Comparison of ENCODE assay signal across 9 cellular contexts in the genomic region with DNA sequence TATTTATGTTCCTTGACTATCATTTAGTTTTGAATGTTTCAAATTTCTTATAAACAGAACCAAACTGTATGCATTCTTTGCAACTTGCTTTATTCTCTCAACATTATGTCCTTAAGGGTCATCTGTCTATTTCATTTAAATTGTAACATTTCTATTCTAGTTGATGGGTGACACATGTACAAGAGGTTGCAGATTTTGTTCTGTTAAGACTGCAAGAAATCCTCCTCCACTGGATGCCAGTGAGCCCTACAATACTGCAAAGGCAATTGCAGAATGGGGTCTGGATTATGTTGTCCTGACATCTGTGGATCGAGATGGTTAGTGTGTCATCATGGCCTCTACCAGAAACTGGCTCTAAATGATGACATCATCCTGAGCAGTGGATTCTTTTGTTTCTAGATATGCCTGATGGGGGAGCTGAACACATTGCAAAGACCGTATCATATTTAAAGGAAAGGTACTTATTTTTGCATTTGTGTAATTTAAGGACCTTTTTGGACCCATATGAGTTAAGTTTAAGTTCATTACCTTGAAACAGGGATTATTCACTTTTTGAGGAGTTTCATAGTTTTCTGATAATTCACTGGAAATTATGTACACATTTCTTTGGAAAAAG. TPM values are rescaled to one million over a fixed set of nuclear protein-coding genes. Genes with fewer than 3 reads are reported as not detected.
DNase-seq lines count a peak whose midpoint lies in the region; ATAC-seq, FAIRE-seq and TF ChIP-seq lines count a peak whose summit lies in the region.
"Had no signal": no experiment of that assay in that cellular context is flagged by ENCODE, and none has a peak within 500 bp of the region (broad histone marks: within the 10 kb centered on the region; RNA-seq: fewer than 3 reads in every experiment).

No MANE protein-coding gene starts in this region.

- peak overlapping the region; percentile 83 for H3K4me2 ChIP-seq in A549

- WGBS in A549 (ENCODE audit: missing lambda C conversion rate): 0% methylated on average over 2 of the region's 2 CpGs

- DNase-seq in A549 (ENCODE audit: low read depth in 1 of 2, low spot score in 1 of 2) (peak; percentile 62 to 82), GM13977 (ENCODE audit: low spot score) (peak; percentile 36), RWPE1 (ENCODE audit: low spot score) (peak; percentile 30), fibroblast of gingiva (ENCODE audit: low read depth) (peak; percentile 59), ascending aorta (ENCODE audit: low spot score in 2 of 2) (no peak)
- DNase-seq: right lobe of liver had no signal

- TF ChIP-seq CTCF in A549 (IDR thresholded peaks at IDR 0.05) (peak; percentile 38), GM13977 (IDR thresholded peaks at IDR 0.05; ENCODE audit: extremely low read depth, insufficient read depth, missing control alignments) (no peak), RWPE1 (conservative IDR thresholded peaks at IDR 0.05; ENCODE audit: low read depth) (no peak), ascending aorta (IDR thresholded peaks at IDR 0.05) (no peak)

- H3K27me3 ChIP-seq in ascending aorta: no peaks in the 10 kb centered on the region
- H3K27me3 ChIP-seq: right lobe of liver had no signal

- H3K9me3 ChIP-seq in A549: no peaks in the 10 kb centered on the region
- no peaks in the 10 kb centered on the region for H3K9me3 ChIP-seq in ascending aorta
- H3K9me3 ChIP-seq: right lobe of liver had no signal

- CTCF ChIA-PET in A549 (lab: Yijun Ruan, JAX) (interaction anchor here (0.8 to 1.6 kb wide), 4 partner anchors 43 to 160 kb away, joined by 3 to 5 read pairs (median 4); no protein-coding TSS in a partner anchor), RWPE1 (lab: Yijun Ruan, JAX) (no interaction called here)

- intact Hi-C loops in ascending aorta (cut with DNase I): no loop called here

- peaks cover 9 to 27% of the 10 kb centered on the region in 2 donors for H3K36me3 ChIP-seq in ascending aorta

- TF ChIP-seq EP300 in A549 (IDR thresholded peaks at IDR 0.05): no peak

- H3K4me3 ChIP-seq in A549: no peak overlapping the region
- no peak overlapping the region for H3K4me3 ChIP-seq in ascending aorta
- H3K4me3 ChIP-seq: right lobe of liver had no signal

- TF ChIP-seq POLR2A in A549 (IDR thresholded peaks at IDR 0.05; ENCODE audit: low read length): no peak

- POLR2A ChIA-PET in A549 (lab: Yijun Ruan, JAX) (interaction anchor here (2.7 kb wide), 1 partner anchor 62 kb away, joined by 17 read pairs; the partner anchor contains the start of gene UGDH), RWPE1 (lab: Yijun Ruan, JAX; ENCODE audit: low non-redundant PET) (no interaction called here)

- no peak for FAIRE-seq in A549 (lab: Jason Lieb, UNC)

- TF ChIP-seq RAD21 in A549 (conservative IDR thresholded peaks at IDR 0.05 in 1 of 2, IDR thresholded peaks at IDR 0.05 in 1 of 2): peak; percentile 34 to 41; a peak in 2 of 5 replicates

- peaks cover 51% of the 10 kb centered on the region for H3K4me1 ChIP-seq in A549
- H3K4me1 ChIP-seq in ascending aorta: peaks cover 0 to under 1% of the 10 kb centered on the region in 2 donors

- ATAC-seq in A549 (peak; percentile 85 to 96), HG03039 (IDR thresholded peaks at IDR 0.05; ENCODE audit: unreplicated experiment) (no peak), HG02763 (IDR thresholded peaks at IDR 0.05; ENCODE audit: unreplicated experiment) (no peak), HG03159 (IDR thresholded peaks at IDR 0.05; ENCODE audit: unreplicated experiment) (no peak)

- H3K27ac ChIP-seq in A549 (peak overlapping the region; percentile 89 to 92), RWPE1 (no peak overlapping the region), ascending aorta (no peak overlapping the region)

- in situ Hi-C loops in GM13977 (cut with MboI; ENCODE audit: low pct_unique_long_range_greater_than_20kb, low sequenced_read_pairs, unreplicated experiment): loop anchor here (25.0 kb wide), 1 partner anchor 847 kb away; no protein-coding TSS in a partner anchor

TF ChIP-seq in A549, 52 proteins besides CTCF, POLR2A, EP300 and RAD21:
- TF ChIP-seq NPAS2 (CRISPR knock-in tag; IDR thresholded peaks at IDR 0.05; ENCODE audit: borderline replicate concordance): no peak
- no peak for TF ChIP-seq TP53 (CRISPR knock-in tag; IDR thresholded peaks at IDR 0.05)
- no peak for TF ChIP-seq EHF (CRISPR knock-in tag; IDR thresholded peaks at IDR 0.05)
- TF ChIP-seq CEBPB (IDR thresholded peaks at IDR 0.05): 0 out of 4 replicates have a peak, but pooled peaks of 1 of the 2 experiments have one; percentile 11
- TF ChIP-seq FOSL2 (IDR thresholded peaks at IDR 0.05): no peak
- peak; percentile 78 for TF ChIP-seq FOSL2 (CRISPR knock-in tag; IDR thresholded peaks at IDR 0.05)
- no peak for TF ChIP-seq HOXB5 (CRISPR knock-in tag; IDR thresholded peaks at IDR 0.05)
- TF ChIP-seq KDM5A (IDR thresholded peaks at IDR 0.05): no peak
- no peak for TF ChIP-seq RNF2 (IDR thresholded peaks at IDR 0.05; ENCODE audit: borderline replicate concordance, low read depth)
- TF ChIP-seq FOSB (CRISPR knock-in tag; IDR thresholded peaks at IDR 0.05): no peak
- TF ChIP-seq RARB (CRISPR knock-in tag; IDR thresholded peaks at IDR 0.05): no peak
- TF ChIP-seq SMC3 (IDR thresholded peaks at IDR 0.05): 0 out of 3 replicates have a peak, but pooled peaks have one; percentile 17
- 0 out of 2 replicates have a peak, but pooled peaks have one; percentile 16 for TF ChIP-seq MAX (IDR thresholded peaks at IDR 0.05)
- no peak for TF ChIP-seq MAZ (IDR thresholded peaks at IDR 0.05; ENCODE audit: borderline replicate concordance, low read depth, low read length)
- TF ChIP-seq HES2 (IDR thresholded peaks at IDR 0.05): no peak
- TF ChIP-seq JUN (IDR thresholded peaks at IDR 0.05): no peak
TF ChIP-seq in A549: peak in this region for 4.

RNA-seq across cellular contexts. Expression of gene LIAS, which starts 6.1 kb away (rescaled TPM):
- polyA plus RNA-seq in A549 (2011; rRNA removed): 16.0 and 22.3 TPM in 2 replicates
- polyA plus RNA-seq in A549 (2012; cell fraction: cytosol; rRNA removed): 7.5 and 8.6 TPM in 2 replicates
- polyA plus RNA-seq in A549 (2012; cell fraction: nucleus; rRNA removed): 3.2 and 4.7 TPM in 2 replicates
- 11.3 to 14.5 TPM (median 12.9 TPM) in 3 replicates for polyA plus RNA-seq in A549 (2017; fragmentation: RNase III; extraction: RNeasy Plus Mini Kit Qiagen cat#74134 plus additional on column Dnase treatment)
- 4.0 and 4.7 TPM in 2 replicates for polyA minus RNA-seq in A549 (2011; rRNA and poly(A)+ RNA removed)
- total RNA-seq in ascending aorta: 2.9 TPM

RNA-seq across cellular contexts. Expression of gene RPL9, which starts 6.3 kb away (rescaled TPM):
- polyA plus RNA-seq in A549 (2011; rRNA removed) (897 and 1,263 TPM in 2 replicates), A549 (2017; fragmentation: RNase III; extraction: RNeasy Plus Mini Kit Qiagen cat#74134 plus additional on column Dnase treatment) (785 to 851 TPM (median 786 TPM) in 3 replicates)
- 450 and 468 TPM in 2 replicates for polyA plus RNA-seq in A549 (2012; cell fraction: cytosol; rRNA removed)
- 128 and 270 TPM in 2 replicates for polyA plus RNA-seq in A549 (2012; cell fraction: nucleus; rRNA removed)
- polyA minus RNA-seq in A549 (2011; rRNA and poly(A)+ RNA removed): 64.6 and 84.5 TPM in 2 replicates
- total RNA-seq in ascending aorta: 1,701 TPM

RNA-seq across cellular contexts. Expression of gene KLB, which starts 58.3 kb away (rescaled TPM):
- 0.87 and 0.97 TPM in 2 replicates for polyA plus RNA-seq in A549 (2011; rRNA removed)
- polyA plus RNA-seq in A549 (2012; cell fraction: cytosol; rRNA removed): 0.17 and 0.26 TPM in 2 replicates
- 0.51 and 0.62 TPM in 2 replicates for polyA plus RNA-seq in A549 (2012; cell fraction: nucleus; rRNA removed)
- 0.49 to 0.57 TPM (median 0.51 TPM) in 3 replicates for polyA plus RNA-seq in A549 (2017; fragmentation: RNase III; extraction: RNeasy Plus Mini Kit Qiagen cat#74134 plus additional on column Dnase treatment)
- polyA minus RNA-seq in A549 (2011; rRNA and poly(A)+ RNA removed): 0.45 and 0.49 TPM in 2 replicates
- total RNA-seq in ascending aorta: not detected

Comparison
In these comparisons a context has a peak if more than half of its experiments do, and no peak if none do; other contexts are left out.
1. ATAC-seq: peak in A549 (2 of 2); none in HG03039 (single experiment), HG02763 (single experiment) and HG03159 (single experiment).
2. DNase-seq: peak in A549 (2 of 2), GM13977 (single experiment), RWPE1 (single experiment) and fibroblast of gingiva (single experiment); none in ascending aorta (0 of 2).
3. H3K27ac ChIP-seq: peak in A549 (2 of 2); none in RWPE1 (single experiment) and ascending aorta (0 of 2).